ENCODE assay signal across 8 cellular contexts in genomic region chr14:24232121-24232644, GRCh38. TPM values are rescaled to one million over a fixed set of nuclear protein-coding genes. Genes with fewer than 3 reads are reported as not detected.
DNase-seq lines count a peak whose midpoint lies in the region; ATAC-seq and TF ChIP-seq lines count a peak whose summit lies in the region.

TSS of gene NEDD8 (minus strand) at chr14:24232367. CDS start at chr14:24232267, 100 bp downstream.

- H3K27ac ChIP-seq in epithelial cell of prostate, result peak within 1 kb of the TSS; percentile 98

- peak; percentile 82 for ATAC-seq in GM21576 (IDR thresholded peaks at IDR 0.05; ENCODE audit: unreplicated experiment)

- TF ChIP-seq RAD21 in Ishikawa (IDR thresholded peaks at IDR 0.05; ENCODE audit: low read depth), result no peak

- DNase-seq in DMS 273 (lab: John Stamatoyannopoulos, UW; ENCODE audit: unreplicated experiment) (peak; percentile 97), OCI-M2 (lab: John Stamatoyannopoulos, UW; ENCODE audit: unreplicated experiment) (peak; percentile 96), activated T-cell treated with anti-CD3 and anti-CD28 coated beads for 4 hours (peak; percentile 82), epithelial cell of prostate (ENCODE audit: low read depth, low spot score) (peak; percentile 88), mucosa of gallbladder (ENCODE audit: low spot score) (peak; percentile 90)
- DNase-seq in stimulated activated CD8-positive, alpha-beta memory T cell treated with anti-CD3 and anti-CD28 coated beads, Interleukin-4, amount 100 ng/mL, for 24 hours (ENCODE audit: low read depth), result peak; percentile 78

- TF ChIP-seq EP300 in Ishikawa (IDR thresholded peaks at IDR 0.05; ENCODE audit: borderline replicate concordance), result no peak

TF ChIP-seq in Ishikawa, 13 proteins besides CTCF, POLR2A, EP300 and RAD21:
- no peak; the same call in 1 of the 2 replicates for TF ChIP-seq TEAD4 (IDR thresholded peaks at IDR 0.05)
- peak; percentile 32; the same call in 1 of the 2 replicates for TF ChIP-seq TCF12 (IDR thresholded peaks at IDR 0.05; ENCODE audit: low read depth)
- TF ChIP-seq FOXM1 (IDR thresholded peaks at IDR 0.05; ENCODE audit: borderline replicate concordance, low read depth), result no peak
- TF ChIP-seq ZBTB7A (IDR thresholded peaks at IDR 0.05; ENCODE audit: low read depth), result no peak
- no peak for TF ChIP-seq CEBPB (IDR thresholded peaks at IDR 0.05)
- no peak for TF ChIP-seq REST (IDR thresholded peaks at IDR 0.05; ENCODE audit: low read depth)
- peak; percentile 20; the same call in 1 of the 2 replicates for TF ChIP-seq MAX (IDR thresholded peaks at IDR 0.05)
- peak; percentile 29; the same call in 1 of the 2 replicates for TF ChIP-seq TAF1 (IDR thresholded peaks at IDR 0.05; ENCODE audit: low read depth)
- TF ChIP-seq EGR1 (IDR thresholded peaks at IDR 0.05), result no peak
- peak; percentile 32; the same call in 1 of the 2 replicates for TF ChIP-seq YY1 (IDR thresholded peaks at IDR 0.05; ENCODE audit: low read depth)
- no peak for TF ChIP-seq CREB1 (IDR thresholded peaks at IDR 0.05; ENCODE audit: low read depth)
- peak; percentile 35; the same call in 1 of the 2 replicates for TF ChIP-seq NFIC (IDR thresholded peaks at IDR 0.05)
- no peak for TF ChIP-seq USF1 (IDR thresholded peaks at IDR 0.05)

RNA-seq across cellular contexts. Expression of gene NEDD8, which starts in this region (rescaled TPM):
- total RNA-seq in mucosa of gallbladder, result 121 TPM

Comparison
In these comparisons a context has a peak if more than half of its experiments do, and no peak if none do; other contexts are left out.
1. Peak in every context shown above with its lines: DNase-seq, ATAC-seq and H3K27ac ChIP-seq.